Comparison of ENCODE assay signal across 22 cellular contexts in genomic region chr13:42259515-42259914, GRCh38. TPM values are rescaled to one million over a fixed set of nuclear protein-coding genes. Genes with fewer than 3 reads are reported as not detected.
DNase-seq lines count a peak whose midpoint lies in the region; ATAC-seq and TF ChIP-seq lines count a peak whose summit lies in the region.
"Had no signal": no experiment of that assay in that cellular context is flagged by ENCODE, and none has a peak within 500 bp of the region (broad histone marks: within the 10 kb centered on the region; RNA-seq: fewer than 3 reads in every experiment).

No MANE protein-coding gene starts in this region.

- CTCF ChIA-PET in SK-N-SH (lab: Yijun Ruan, JAX) = interaction anchor here (0.9 kb wide), 1 partner anchor 10 kb away, joined by 3 read pairs; no protein-coding TSS in a partner anchor
- CTCF ChIA-PET in activated naive CD4-positive, alpha-beta T cell treated with anti-CD3 and anti-CD28 coated beads, Interleukin-2, amount 10 ng/mL, durations not matched to agents 7 days and 5 days (lab: Charles Lee) = interaction anchor here (1.1 to 1.2 kb wide), 2 partner anchors 10 to 12 kb away, joined by 3 to 4 read pairs; partner anchors contain the start of gene AKAP11
- CTCF ChIA-PET in activated CD8-positive, alpha-beta T cell treated with anti-CD3 and anti-CD28 coated beads, Interleukin-2, amount 10 ng/mL, durations not matched to agents 7 days and 5 days (lab: Charles Lee) = interaction anchor here (0.8 kb wide), 1 partner anchor 10 kb away, joined by 5 read pairs; no protein-coding TSS in a partner anchor

- H4K20me1 ChIP-seq in SK-N-SH (ENCODE audit: insufficient read depth) = no peaks in the 10 kb centered on the region
- H4K20me1 ChIP-seq: BLaER1 had no signal

- 63% methylated on average over 4 of the region's 4 CpGs for WGBS in SK-N-SH (ENCODE audit: low lambda C conversion rate)

- H3K27ac Mint-ChIP-seq in activated naive CD4-positive, alpha-beta T cell treated with anti-CD3 and anti-CD28 coated beads, Interleukin-2, amount 10 ng/mL, durations not matched to agents 7 days and 5 days = peak overlapping the region; percentile 85
- peak overlapping the region in 1 of 2 donors; percentile 83 for H3K27ac Mint-ChIP-seq in activated naive CD4-positive, alpha-beta T cell treated with anti-CD3 and anti-CD28 coated beads, Interleukin-2, amount 50 U/mL, for 72 hours
- peak overlapping the region; percentile 70 for H3K27ac Mint-ChIP-seq in activated CD8-positive, alpha-beta T cell treated with anti-CD3 and anti-CD28 coated beads, Interleukin-2, amount 10 ng/mL, durations not matched to agents 7 days and 5 days
- peak overlapping the region in 7 of 10 donors; percentile 1 to 77 (median 60) for H3K27ac Mint-ChIP-seq in naive thymus-derived CD8-positive, alpha-beta T cell
- H3K27ac Mint-ChIP-seq: CD4-positive, alpha-beta T cell had no signal

- H3K4me1 ChIP-seq in SK-N-SH (ENCODE audit: control insufficient read depth in 1 of 2, insufficient read depth in 2 of 2, low read depth in 1 of 2, low read length in 1 of 2) = peaks cover 0 to 4% of the 10 kb centered on the region in 2 experiments; a peak in 1 of 4 replicates
- H3K4me1 ChIP-seq: Caco-2, HAP-1, SJSA1 had no signal

- H3K4me1 Mint-ChIP-seq in activated naive CD4-positive, alpha-beta T cell treated with anti-CD3 and anti-CD28 coated beads, Interleukin-2, amount 10 ng/mL, durations not matched to agents 7 days and 5 days = peaks cover 14% of the 10 kb centered on the region
- peaks cover 12% of the 10 kb centered on the region for H3K4me1 Mint-ChIP-seq in activated CD8-positive, alpha-beta T cell treated with anti-CD3 and anti-CD28 coated beads, Interleukin-2, amount 10 ng/mL, durations not matched to agents 7 days and 5 days (ENCODE audit: low read depth)
- H3K4me1 Mint-ChIP-seq in naive thymus-derived CD8-positive, alpha-beta T cell = peaks cover 6 to 10% (median 8%) of the 10 kb centered on the region in 4 donors

- H3K9ac ChIP-seq in SK-N-SH = no peak overlapping the region
- H3K9ac ChIP-seq: BLaER1 had no signal

- H3K4me3 Mint-ChIP-seq in activated naive CD4-positive, alpha-beta T cell treated with anti-CD3 and anti-CD28 coated beads, Interleukin-2, amount 10 ng/mL, durations not matched to agents 7 days and 5 days = no peak overlapping the region
- no peak overlapping the region for H3K4me3 Mint-ChIP-seq in activated CD8-positive, alpha-beta T cell treated with anti-CD3 and anti-CD28 coated beads, Interleukin-2, amount 10 ng/mL, durations not matched to agents 7 days and 5 days
- H3K4me3 Mint-ChIP-seq in naive thymus-derived CD8-positive, alpha-beta T cell = peak overlapping the region in 3 of 10 donors; percentile 9 to 28 (median 11)
- H3K4me3 Mint-ChIP-seq: CD4-positive, alpha-beta T cell had no signal

- H3K4me2 ChIP-seq in SK-N-SH = no peak overlapping the region
- H3K4me2 ChIP-seq: BLaER1 had no signal

- TF ChIP-seq CTCF in SK-N-SH (IDR thresholded peaks at IDR 0.05) = no peak

- no peak overlapping the region for H2AFZ ChIP-seq in SK-N-SH (ENCODE audit: low read depth)

- H3K9me2 ChIP-seq in SK-N-SH = no peaks in the 10 kb centered on the region

- H3K9me3 ChIP-seq in SK-N-SH = no peaks in the 10 kb centered on the region; the same call in 1 of the 2 replicates
- H3K9me3 ChIP-seq: Caco-2, HAP-1, SJSA1 had no signal

- no peaks in the 10 kb centered on the region for H3K27me3 ChIP-seq in SK-N-SH (ENCODE audit: insufficient read depth)
- H3K27me3 ChIP-seq: BLaER1, SJSA1 had no signal

- no peak overlapping the region for H3K4me3 ChIP-seq in SK-N-SH (ENCODE audit: low read depth in 2 of 2, low read length in 1 of 2)
- H3K4me3 ChIP-seq: BLaER1, GM12878, HAP-1, SJSA1 had no signal

- H3K27ac ChIP-seq in SK-N-SH (ENCODE audit: low read depth in 2 of 2, low read length in 1 of 2) = peak overlapping the region in 1 of 2 experiments; percentile 60; a peak in 2 of 4 replicates
- H3K27ac ChIP-seq: 22Rv1, BLaER1, SJSA1 had no signal

- TF ChIP-seq RAD21 in SK-N-SH (IDR thresholded peaks at IDR 0.05; ENCODE audit: low read length) = no peak

- POLR2A ChIA-PET in SK-N-SH (lab: Yijun Ruan, JAX) = no interaction called here
- POLR2A ChIA-PET in activated CD8-positive, alpha-beta T cell treated with anti-CD3 and anti-CD28 coated beads, Interleukin-2, amount 10 ng/mL, durations not matched to agents 7 days and 5 days (lab: Charles Lee) = interaction anchor here (0.5 to 1.2 kb wide), 3 partner anchors 11 to 30 kb away, joined by 3 to 4 read pairs (median 3); no protein-coding TSS in a partner anchor
- POLR2A ChIA-PET in naive thymus-derived CD8-positive, alpha-beta T cell (lab: Charles Lee) = interaction anchor here (1.6 kb wide), 1 partner anchor 12 kb away, joined by 5 read pairs; the partner anchor contains the start of gene AKAP11

- H3K36me3 ChIP-seq in SK-N-SH (replicated peaks in 1 of 2; ENCODE audit: control insufficient read depth in 1 of 2, insufficient read depth in 2 of 2, low read length in 1 of 2) = no peaks in the 10 kb centered on the region
- H3K36me3 ChIP-seq: BLaER1, HAP-1, SJSA1 had no signal

- H3K36me3 Mint-ChIP-seq in activated naive CD4-positive, alpha-beta T cell treated with anti-CD3 and anti-CD28 coated beads, Interleukin-2, amount 10 ng/mL, durations not matched to agents 7 days and 5 days = peaks cover 2% of the 10 kb centered on the region
- H3K36me3 Mint-ChIP-seq in activated naive CD4-positive, alpha-beta T cell treated with anti-CD3 and anti-CD28 coated beads, Interleukin-2, amount 50 U/mL, for 72 hours = peaks cover 5 to 7% of the 10 kb centered on the region in 2 donors
- H3K36me3 Mint-ChIP-seq in activated CD8-positive, alpha-beta T cell treated with anti-CD3 and anti-CD28 coated beads, Interleukin-2, amount 10 ng/mL, durations not matched to agents 7 days and 5 days (ENCODE audit: low read depth) = peaks cover 3% of the 10 kb centered on the region
- H3K36me3 Mint-ChIP-seq in naive thymus-derived CD8-positive, alpha-beta T cell = no peaks in the 10 kb centered on the region

- no peak for DNase-seq in SK-N-SH
- DNase-seq in activated naive CD4-positive, alpha-beta T cell treated with anti-CD3 and anti-CD28 coated beads, Interleukin-2, amount 10 ng/mL, durations not matched to agents 7 days and 5 days = no peak
- DNase-seq in activated naive CD4-positive, alpha-beta T cell treated with anti-CD3 and anti-CD28 coated beads, Interleukin-2, amount 50 U/mL, for 72 hours (ENCODE audit: low spot score in 2 of 2) = no peak
- no peak for DNase-seq in activated CD8-positive, alpha-beta T cell treated with anti-CD3 and anti-CD28 coated beads, Interleukin-2, amount 10 ng/mL, durations not matched to agents 7 days and 5 days
- DNase-seq in naive thymus-derived CD8-positive, alpha-beta T cell = no peak
- no peak for DNase-seq in NCI-H226
- DNase-seq: ACHN; Caco-2; CD4-positive, alpha-beta T cell; DMS 273 treated with DMSO at 0.1 percent for 48 hours; DMS79 treated with DMSO at 0.1 percent for 48 hours; NCI-H1092 treated with DMSO at 0.1 percent for 48 hours; NCI-H1436 treated with DMSO at 0.1 percent for 48 hours; NCI-H2029; NCI-H2227 treated with DMSO at 0.1 percent for 48 hours had no signal

- no peaks in the 10 kb centered on the region for H3F3A ChIP-seq in SK-N-SH (replicated peaks; ENCODE audit: insufficient read depth)

- peaks cover 8% of the 10 kb centered on the region for H3K27me3 Mint-ChIP-seq in activated naive CD4-positive, alpha-beta T cell treated with anti-CD3 and anti-CD28 coated beads, Interleukin-2, amount 10 ng/mL, durations not matched to agents 7 days and 5 days
- H3K27me3 Mint-ChIP-seq in activated CD8-positive, alpha-beta T cell treated with anti-CD3 and anti-CD28 coated beads, Interleukin-2, amount 10 ng/mL, durations not matched to agents 7 days and 5 days (ENCODE audit: low read depth) = peaks cover 7% of the 10 kb centered on the region
- H3K27me3 Mint-ChIP-seq in naive thymus-derived CD8-positive, alpha-beta T cell = peaks cover 0 to 11% (median 3%) of the 10 kb centered on the region in 5 donors

- ATAC-seq in SK-N-SH treated with all-trans-retinoic acid at 6 μM for 48 hours (peak; percentile 50), GM19351 (IDR thresholded peaks at IDR 0.05; ENCODE audit: unreplicated experiment) (no peak)
- ATAC-seq in activated naive CD4-positive, alpha-beta T cell treated with anti-CD3 and anti-CD28 coated beads, Interleukin-2, amount 50 U/mL, for 72 hours = no peak
- ATAC-seq in activated CD8-positive, alpha-beta T cell treated with anti-CD3 and anti-CD28 coated beads, Interleukin-2, amount 10 ng/mL, durations not matched to agents 7 days and 5 days = peak; percentile 53
- ATAC-seq in naive thymus-derived CD8-positive, alpha-beta T cell = peak in 1 of 2 donors; percentile 59
- ATAC-seq: GM12878 had no signal

- no peaks in the 10 kb centered on the region for H3K79me2 ChIP-seq in SK-N-SH (ENCODE audit: insufficient read depth)

- TF ChIP-seq EP300 in SK-N-SH (IDR thresholded peaks at IDR 0.05; ENCODE audit: borderline replicate concordance in 1 of 2, low read depth in 1 of 2, low read length in 1 of 2) = no peak

- H3K9me3 Mint-ChIP-seq in activated naive CD4-positive, alpha-beta T cell treated with anti-CD3 and anti-CD28 coated beads, Interleukin-2, amount 10 ng/mL, durations not matched to agents 7 days and 5 days = peaks cover 6% of the 10 kb centered on the region
- H3K9me3 Mint-ChIP-seq in activated naive CD4-positive, alpha-beta T cell treated with anti-CD3 and anti-CD28 coated beads, Interleukin-2, amount 50 U/mL, for 72 hours = peaks cover 4 to 10% of the 10 kb centered on the region in 2 donors
- H3K9me3 Mint-ChIP-seq in activated CD8-positive, alpha-beta T cell treated with anti-CD3 and anti-CD28 coated beads, Interleukin-2, amount 10 ng/mL, durations not matched to agents 7 days and 5 days (ENCODE audit: insufficient read depth) = no peaks in the 10 kb centered on the region
- no peaks in the 10 kb centered on the region for H3K9me3 Mint-ChIP-seq in naive thymus-derived CD8-positive, alpha-beta T cell
- H3K9me3 Mint-ChIP-seq: CD4-positive, alpha-beta T cell had no signal

TF ChIP-seq in SK-N-SH treated with all-trans-retinoic acid at 6 μM for 48 hours, 23 proteins besides CTCF, POLR2A, EP300 and RAD21 (continues in another document):
- no peak for TF ChIP-seq ZFP30 (CRISPR knock-in tag; IDR thresholded peaks at IDR 0.05)

TF ChIP-seq in SK-N-SH, 30 proteins besides CTCF, POLR2A, EP300 and RAD21 (continues in another document):
- no peak for TF ChIP-seq NFIC (IDR thresholded peaks at IDR 0.05; ENCODE audit: borderline replicate concordance)
- no peak for TF ChIP-seq RXRA (IDR thresholded peaks at IDR 0.05; ENCODE audit: borderline replicate concordance, low read depth)

RNA-seq across cellular contexts. Expression of gene AKAP11, which starts 12.4 kb away (rescaled TPM):
- polyA plus RNA-seq in SK-N-SH (2012; rRNA removed) = 5.6 and 8.8 TPM in 2 replicates
- polyA plus RNA-seq in SK-N-SH (2012; cell fraction: cytosol; rRNA removed) = 9.4 and 10.1 TPM in 2 replicates
- polyA plus RNA-seq in SK-N-SH (2012; cell fraction: nucleus; rRNA removed) = 4.0 and 8.8 TPM in 2 replicates
- total RNA-seq in activated naive CD4-positive, alpha-beta T cell treated with anti-CD3 and anti-CD28 coated beads, Interleukin-2, amount 50 U/mL, for 72 hours = 10 to 100 TPM; 34.3 to 42.3 TPM
- 10 to 100 TPM; 25.8 to 27.1 TPM for total RNA-seq in activated CD8-positive, alpha-beta T cell treated with anti-CD3 and anti-CD28 coated beads, Interleukin-2, amount 10 ng/mL, durations not matched to agents 7 days and 5 days
- 10 to 100 TPM; 32.3 to 33.9 TPM for total RNA-seq in naive thymus-derived CD8-positive, alpha-beta T cell
- 1 to 10 TPM; 2.5 to 4.5 (median 2.8) TPM for polyA plus RNA-seq in naive thymus-derived CD8-positive, alpha-beta T cell

Comparison
In these comparisons a context has a peak if more than half of its experiments do, and no peak if none do; other contexts are left out.
1. ATAC-seq: peak in SK-N-SH treated with all-trans-retinoic acid at 6 μM for 48 hours (single experiment) and activated CD8-positive, alpha-beta T cell treated with anti-CD3 and anti-CD28 coated beads, Interleukin-2, amount 10 ng/mL, durations not matched to agents 7 days and 5 days (single experiment); none in activated naive CD4-positive, alpha-beta T cell treated with anti-CD3 and anti-CD28 coated beads, Interleukin-2, amount 50 U/mL, for 72 hours (0 of 2) and GM19351 (single experiment).